Comparison of ENCODE assay signal across 24 cellular contexts in the genomic region with DNA sequence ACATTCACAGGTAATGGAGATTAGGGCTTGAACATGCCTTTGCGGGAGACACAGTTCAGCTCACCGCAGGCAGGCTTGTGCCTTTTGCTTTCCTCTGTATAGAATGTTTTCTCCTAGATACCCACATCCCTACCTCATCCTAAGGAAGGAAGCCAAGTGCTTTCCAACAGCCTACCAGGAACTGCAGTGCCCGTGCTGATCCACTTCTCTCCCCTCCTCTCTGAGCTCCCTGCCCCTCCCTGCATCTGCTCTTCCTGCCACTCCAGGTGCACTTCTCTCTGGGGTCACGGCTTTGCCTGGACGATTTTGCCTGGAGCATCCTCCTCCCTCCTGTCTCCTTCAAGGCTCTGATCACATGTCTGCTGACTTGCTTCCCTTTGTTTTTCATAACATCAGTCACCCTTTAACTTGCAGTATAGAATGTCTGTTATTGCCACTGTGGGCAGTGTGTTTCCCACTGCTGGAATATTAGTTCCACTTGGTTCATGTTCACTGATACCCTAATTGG. TPM values are rescaled to one million over a fixed set of nuclear protein-coding genes. Genes with fewer than 3 reads are reported as not detected.
DNase-seq lines count a peak whose midpoint lies in the region; ATAC-seq and TF ChIP-seq lines count a peak whose summit lies in the region.
"Had no signal": no experiment of that assay in that cellular context is flagged by ENCODE, and none has a peak within 500 bp of the region (broad histone marks: within the 10 kb centered on the region; RNA-seq: fewer than 3 reads in every experiment).

No MANE protein-coding gene starts in this region.

- TF ChIP-seq RAD21 in IMR-90 (IDR thresholded peaks at IDR 0.05; ENCODE audit: low read length), result no peak

- no peak overlapping the region for H4K91ac ChIP-seq in IMR-90 (ENCODE audit: insufficient read depth, low read depth, low read length)

- dilution Hi-C loops in IMR-90 (cut with HindIII; ENCODE audit: low sequenced_read_pairs, unreplicated experiment), result no loop called here

- intact Hi-C loops in IMR-90 (cut with micrococcal nuclease), result no loop called here
- intact Hi-C loops in left lung (cut with DNase I), result no loop called here

- peaks cover 3% of the 10 kb centered on the region; the same call in 1 of the 2 replicates for H3K27me3 ChIP-seq in IMR-90 (ENCODE audit: control insufficient read depth, insufficient read depth, low read length)
- H3K27me3 ChIP-seq in left lung, result no peaks in the 10 kb centered on the region
- H3K27me3 ChIP-seq in brain microvascular endothelial cell (replicated peaks), result no peaks in the 10 kb centered on the region
- H3K27me3 ChIP-seq: hepatocyte, sigmoid colon had no signal

- H3K4me3 ChIP-seq in IMR-90 (ENCODE audit: insufficient read depth, low read depth, low read length) (no peak overlapping the region), left lung (no peak overlapping the region), brain microvascular endothelial cell (ENCODE audit: low read depth, low read length) (no peak overlapping the region)
- H3K4me3 ChIP-seq: hepatocyte, psoas muscle, sigmoid colon had no signal

- POLR2A ChIA-PET in IMR-90 (lab: Charles Lee; ENCODE audit: unreplicated experiment), result no interaction called here

- no peak overlapping the region for H3K9ac ChIP-seq in IMR-90 (ENCODE audit: low read depth, low read length)

- H3K56ac ChIP-seq in IMR-90 (ENCODE audit: extremely low read depth, insufficient read depth, low read length), result no peak overlapping the region

- in situ Hi-C loops in IMR-90 (cut with MboI; ENCODE audit: low sequenced_read_pairs) (no loop called here), brain microvascular endothelial cell (cut with HindIII; ENCODE audit: low pct_ligation_motif_present, low sequenced_read_pairs) (no loop called here)

- H2AK5ac ChIP-seq in IMR-90 (ENCODE audit: low read depth, low read length), result no peak overlapping the region

- CTCF ChIA-PET in IMR-90 (lab: Yijun Ruan, JAX), result no interaction called here

- no peaks in the 10 kb centered on the region for H4K20me1 ChIP-seq in IMR-90 (ENCODE audit: insufficient read depth, low read length)

- no peaks in the 10 kb centered on the region for H3K79me1 ChIP-seq in IMR-90 (ENCODE audit: low read depth in 1 of 2, low read length in 2 of 2)

- BruUV-seq in IMR-90 (replicated peaks; lab: Mats Ljungman, UMichigan), result no TSS peak

- no peak overlapping the region; the same call in 1 of the 2 replicates for H2BK120ac ChIP-seq in IMR-90 (ENCODE audit: low read depth, low read length)

- no peak overlapping the region for H2BK20ac ChIP-seq in IMR-90 (ENCODE audit: low read depth, low read length)

- H2AFZ ChIP-seq in IMR-90 (replicated peaks; ENCODE audit: low read length, poor library complexity), result no peak overlapping the region
- H2AFZ ChIP-seq: hepatocyte had no signal

- peaks cover 3% of the 10 kb centered on the region; the same call in 1 of the 2 replicates for H3K4me1 ChIP-seq in IMR-90 (ENCODE audit: control insufficient read depth, insufficient read depth, low read length)
- H3K4me1 ChIP-seq in left lung, result no peaks in the 10 kb centered on the region
- H3K4me1 ChIP-seq: psoas muscle, sigmoid colon had no signal

- H3K9me3 ChIP-seq in IMR-90 (ENCODE audit: control insufficient read depth, insufficient read depth, low read length), result no peaks in the 10 kb centered on the region
- H3K9me3 ChIP-seq in left lung, result no peaks in the 10 kb centered on the region
- H3K9me3 ChIP-seq: psoas muscle, sigmoid colon had no signal

- no peaks in the 10 kb centered on the region for H3K36me3 ChIP-seq in IMR-90 (ENCODE audit: control insufficient read depth, insufficient read depth, low read length)
- no peaks in the 10 kb centered on the region for H3K36me3 ChIP-seq in left lung
- H3K36me3 ChIP-seq in brain microvascular endothelial cell (replicated peaks), result no peaks in the 10 kb centered on the region
- H3K36me3 ChIP-seq: sigmoid colon had no signal

- no peak overlapping the region for H3K18ac ChIP-seq in IMR-90 (ENCODE audit: low read depth, low read length)

- no peak overlapping the region for H2BK15ac ChIP-seq in IMR-90 (ENCODE audit: low read depth, low read length)

- peak; percentile 46 for ATAC-seq in IMR-90 (ENCODE audit: low read depth)
- peak; percentile 51 for ATAC-seq in left lung
- ATAC-seq in HG03354 (IDR thresholded peaks at IDR 0.05; ENCODE audit: poor library complexity, severe bottlenecking, unreplicated experiment), result no peak
- ATAC-seq: psoas muscle; Right ventricle myocardium inferior; SK-N-SH treated with all-trans-retinoic acid at 6 μM for 48 hours; stimulated activated naive CD8-positive, alpha-beta T cell treated with anti-CD3 and anti-CD28 coated beads, Interleukin-15, amount 100 ng/mL, for 72 hours; T-helper 17 cell had no signal

- H3K4me2 ChIP-seq in IMR-90 (ENCODE audit: low read depth, low read length), result no peak overlapping the region
- H3K4me2 ChIP-seq: hepatocyte had no signal

- no peak overlapping the region for H4K5ac ChIP-seq in IMR-90 (ENCODE audit: low read depth, low read length)

- no peak overlapping the region for H3K4ac ChIP-seq in IMR-90 (ENCODE audit: low read depth, low read length)

- WGBS in IMR-90 (ENCODE audit: extremely low coverage in 2 of 2, insufficient read length in 1 of 2), 2 experiments, result no CpG with 5 or more reads among the region's 5 CpGs

- H2AK9ac ChIP-seq in IMR-90 (replicated peaks; ENCODE audit: low read depth, low read length, poor library complexity), result no peak overlapping the region

- H2BK5ac ChIP-seq in IMR-90 (ENCODE audit: low read depth, low read length, poor library complexity, severe bottlenecking), result no peak overlapping the region

- TF ChIP-seq POLR2A in IMR-90 (IDR thresholded peaks at IDR 0.05; ENCODE audit: low read depth, low read length), result no peak

- no peak overlapping the region for H3K23ac ChIP-seq in IMR-90 (ENCODE audit: low read depth, low read length)

- DNase-seq in NCI-H82 (lab: John Stamatoyannopoulos, UW) (peak; percentile 55), NCI-H82 treated with DMSO at 0.1 percent for 48 hours (lab: John Stamatoyannopoulos, UW; ENCODE audit: unreplicated experiment) (no peak), IMR-90 (no peak), NCI-H510A treated with DMSO at 0.1 percent for 48 hours (lab: John Stamatoyannopoulos, UW) (peak; percentile 88), left lung (no peak), amniotic stem cell (lab: John Stamatoyannopoulos, UW) (no peak), brain microvascular endothelial cell (no peak)
- DNase-seq: activated CD4-positive, alpha-beta T cell treated with anti-CD3 and anti-CD28 coated beads, Interleukin-2, amount 50 U/mL, for 48 hours; activated CD4-positive, CD25-positive, alpha-beta regulatory T cell treated with anti-CD3 and anti-CD28 coated beads, Interleukin-2, amount 50 U/mL, for 72 hours; activated CD8-positive, alpha-beta memory T cell treated with anti-CD3 and anti-CD28 coated beads, Interleukin-2, amount 50 U/mL, for 4 hours; activated naive CD4-positive, alpha-beta T cell treated with Interleukin-2 at 50 U/mL for 16 hours; AML-193; CD4-positive, alpha-beta T cell; NCI-H1092; psoas muscle; sigmoid colon; stimulated activated CD4-positive, alpha-beta T cell treated with anti-CD3 and anti-CD28 coated beads, Interleukin-12 subunit alpha, Interleukin-12 subunit beta, amount 100 ng/mL, for 4 hours; stimulated activated CD4-positive, alpha-beta T cell treated with anti-CD3 and anti-CD28 coated beads, Interleukin-2, amount 100 ng/mL, for 48 hours; stimulated activated naive CD8-positive, alpha-beta T cell treated with anti-CD3 and anti-CD28 coated beads, Interleukin-15, amount 100 ng/mL, for 72 hours; T-helper 17 cell had no signal

- H3K27ac ChIP-seq in IMR-90 (ENCODE audit: insufficient read depth, low read length) (no peak overlapping the region), left lung (no peak overlapping the region), brain microvascular endothelial cell (no peak overlapping the region)
- H3K27ac ChIP-seq: hepatocyte, psoas muscle, sigmoid colon had no signal

- H3K14ac ChIP-seq in IMR-90 (replicated peaks; ENCODE audit: low read depth, low read length), result no peak overlapping the region

- TF ChIP-seq CTCF in IMR-90 (conservative IDR thresholded peaks at IDR 0.05; ENCODE audit: low read depth, low read length), result no peak
- no peak for TF ChIP-seq CTCF in left lung (IDR thresholded peaks at IDR 0.05)
- TF ChIP-seq CTCF in brain microvascular endothelial cell (IDR thresholded peaks at IDR 0.05; ENCODE audit: low read depth, low read length, missing control alignments), result no peak

- peaks cover 9% of the 10 kb centered on the region; the same call in 1 of the 2 replicates for H3K9me1 ChIP-seq in IMR-90 (ENCODE audit: insufficient read depth, low read length)

- no peak overlapping the region for H4K8ac ChIP-seq in IMR-90 (ENCODE audit: low read depth in 2 of 2, low read length in 2 of 2)

TF ChIP-seq in IMR-90, 13 proteins besides CTCF, POLR2A, EP300 and RAD21:
- TF ChIP-seq, protein P1, sequence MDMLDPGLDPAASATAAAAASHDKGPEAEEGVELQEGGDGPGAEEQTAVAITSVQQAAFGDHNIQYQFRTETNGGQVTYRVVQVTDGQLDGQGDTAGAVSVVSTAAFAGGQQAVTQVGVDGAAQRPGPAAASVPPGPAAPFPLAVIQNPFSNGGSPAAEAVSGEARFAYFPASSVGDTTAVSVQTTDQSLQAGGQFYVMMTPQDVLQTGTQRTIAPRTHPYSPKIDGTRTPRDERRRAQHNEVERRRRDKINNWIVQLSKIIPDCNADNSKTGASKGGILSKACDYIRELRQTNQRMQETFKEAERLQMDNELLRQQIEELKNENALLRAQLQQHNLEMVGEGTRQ (IDR thresholded peaks at IDR 0.05; ENCODE audit: low read depth, low read length), result no peak
- TF ChIP-seq FOS (IDR thresholded peaks at IDR 0.05; ENCODE audit: low read depth, low read length) (no peak), MAZ (IDR thresholded peaks at IDR 0.05; ENCODE audit: borderline replicate concordance, low read depth, low read length) (no peak), MXI1 (IDR thresholded peaks at IDR 0.05; ENCODE audit: borderline replicate concordance, low read depth, low read length) (no peak), RFX5 (IDR thresholded peaks at IDR 0.05; ENCODE audit: low read depth, low read length) (no peak), CHD1 (IDR thresholded peaks at IDR 0.05; ENCODE audit: low read depth, low read length) (no peak), BHLHE40 (IDR thresholded peaks at IDR 0.05; ENCODE audit: low read depth, low read length) (no peak), MAFK (IDR thresholded peaks at IDR 0.05; ENCODE audit: low read depth, low read length) (no peak), CEBPB (IDR thresholded peaks at IDR 0.05; ENCODE audit: low read depth, low read length) (no peak), NFE2L2 (IDR thresholded peaks at IDR 0.05; ENCODE audit: low read depth, low read length) (no peak), SMC3 (IDR thresholded peaks at IDR 0.05; ENCODE audit: low read depth, low read length) (no peak)

RNA-seq across cellular contexts. Expression of a gene that starts 34.7 kb away (rescaled TPM):
- 0.36 and 0.83 TPM in 2 replicates for total RNA-seq in IMR-90 (2012; rRNA removed)
- 1.4 and 1.9 TPM in 2 replicates for polyA plus RNA-seq in IMR-90 (2012; rRNA removed)
- 1.3 and 3.3 TPM in 2 replicates for polyA plus RNA-seq in IMR-90 (2012; cell fraction: cytosol; rRNA removed)
- polyA plus RNA-seq in IMR-90 (2012; cell fraction: nucleus; rRNA removed; ENCODE audit: low replicate concordance), result 2.3 and 3.6 TPM in 2 replicates
- 10 to 100 TPM in 1 of 2 donors, 1 to 10 TPM in 1; 9.4 to 15.8 TPM for total RNA-seq in left lung

Comparison
In these comparisons a context has a peak if more than half of its experiments do, and no peak if none do; other contexts are left out.
1. DNase-seq: peak in NCI-H82 (single experiment) and NCI-H510A treated with DMSO at 0.1 percent for 48 hours (single experiment); none in NCI-H82 treated with DMSO at 0.1 percent for 48 hours (single experiment), IMR-90 (single experiment), left lung (0 of 2), amniotic stem cell (single experiment) and brain microvascular endothelial cell (single experiment).